17 cellular contexts compared by ENCODE assay signal in genomic region chr6:82143041-82143481, GRCh38.
DNase-seq lines count a peak whose midpoint lies in the region; ATAC-seq, FAIRE-seq and TF ChIP-seq lines count a peak whose summit lies in the region.
"Had no signal": no experiment of that assay in that cellular context is flagged by ENCODE, and none has a peak within 500 bp of the region (broad histone marks: within the 10 kb centered on the region; RNA-seq: fewer than 3 reads in every experiment).

No MANE protein-coding gene starts in this region.

- H3K4me3 ChIP-seq in ascending aorta = no peak overlapping the region
- H3K4me3 ChIP-seq in right atrium auricular region = no peak overlapping the region
- H3K4me3 ChIP-seq in tibial artery = no peak overlapping the region
- H3K4me3 ChIP-seq: neural progenitor cell had no signal

- H3K9me3 Mint-ChIP-seq in stimulated activated memory B cell treated with anti-CD40 and anti-IgM and Interleukin-4, amounts not matched to agents 10 μg/mL and 1 μg/mL and 100 μg/mL, for 72 hours = no peaks in the 10 kb centered on the region
- H3K9me3 Mint-ChIP-seq: activated naive CD8-positive, alpha-beta T cell treated with anti-CD3 and anti-CD28 coated beads, Interleukin-2, amount 50 U/mL, for 24 hours; neural progenitor cell had no signal

- H3K36me3 ChIP-seq in ascending aorta (no peaks in the 10 kb centered on the region), right atrium auricular region (no peaks in the 10 kb centered on the region), tibial artery (no peaks in the 10 kb centered on the region)
- H3K36me3 ChIP-seq: neural progenitor cell had no signal

- intact Hi-C loops in ascending aorta (cut with DNase I) = loop anchor here (10.0 kb wide), 2 partner anchors 128 to 388 kb away; partner anchors contain the start of gene TENT5A
- intact Hi-C loops in tibial artery (cut with DNase I; ENCODE audit: low total_unique reads) = loop anchor here (10.0 kb wide), 1 partner anchor 388 kb away; the partner anchor contains the start of gene TENT5A

- H3K27me3 Mint-ChIP-seq in stimulated activated memory B cell treated with anti-CD40 and anti-IgM and Interleukin-4, amounts not matched to agents 10 μg/mL and 1 μg/mL and 100 μg/mL, for 72 hours = no peaks in the 10 kb centered on the region
- H3K27me3 Mint-ChIP-seq: activated naive CD8-positive, alpha-beta T cell treated with anti-CD3 and anti-CD28 coated beads, Interleukin-2, amount 50 U/mL, for 24 hours had no signal

- DNase-seq in GM19239 (ENCODE audit: insufficient read length, low spot score) = no peak
- DNase-seq in ascending aorta (ENCODE audit: low spot score in 2 of 2) = no peak
- no peak for DNase-seq in right atrium auricular region (ENCODE audit: low spot score)
- DNase-seq in tibial artery = no peak
- no peak for DNase-seq in central memory CD4-positive, alpha-beta T cell
- DNase-seq in H54 (ENCODE audit: insufficient read length, low spot score) = no peak
- DNase-seq: activated CD8-positive, alpha-beta T cell treated with anti-CD3 and anti-CD28 coated beads, Interleukin-2, amount 10 ng/mL, durations not matched to agents 7 days and 5 days; activated naive CD8-positive, alpha-beta T cell treated with anti-CD3 and anti-CD28 coated beads, Interleukin-2, amount 50 U/mL, for 24 hours; CD4-positive, alpha-beta memory T cell; KG1; mesendoderm; NCI-H1105; NCI-H2107; NCI-H69; stimulated activated CD4-positive, alpha-beta T cell treated with anti-CD3 and anti-CD28 coated beads, Interleukin-1b, Interleukin-23, amount 100 ng/mL, for 48 hours had no signal

- no peak overlapping the region for H3K27ac Mint-ChIP-seq in stimulated activated memory B cell treated with anti-CD40 and anti-IgM and Interleukin-4, amounts not matched to agents 10 μg/mL and 1 μg/mL and 100 μg/mL, for 72 hours
- H3K27ac Mint-ChIP-seq: activated CD8-positive, alpha-beta T cell treated with anti-CD3 and anti-CD28 coated beads, Interleukin-2, amount 10 ng/mL, durations not matched to agents 7 days and 5 days; activated naive CD8-positive, alpha-beta T cell treated with anti-CD3 and anti-CD28 coated beads, Interleukin-2, amount 50 U/mL, for 24 hours; CD4-positive, alpha-beta memory T cell; neural progenitor cell had no signal

- ATAC-seq in stimulated activated memory B cell treated with anti-CD40 and anti-IgM and Interleukin-4, amounts not matched to agents 10 μg/mL and 1 μg/mL and 100 μg/mL, for 72 hours = no peak
- ATAC-seq: activated CD8-positive, alpha-beta T cell treated with anti-CD3 and anti-CD28 coated beads, Interleukin-2, amount 10 ng/mL, durations not matched to agents 7 days and 5 days; activated naive CD8-positive, alpha-beta T cell treated with anti-CD3 and anti-CD28 coated beads, Interleukin-2, amount 50 U/mL, for 24 hours had no signal

- peaks cover 9% of the 10 kb centered on the region for H3K4me1 Mint-ChIP-seq in stimulated activated memory B cell treated with anti-CD40 and anti-IgM and Interleukin-4, amounts not matched to agents 10 μg/mL and 1 μg/mL and 100 μg/mL, for 72 hours
- H3K4me1 Mint-ChIP-seq: activated naive CD8-positive, alpha-beta T cell treated with anti-CD3 and anti-CD28 coated beads, Interleukin-2, amount 50 U/mL, for 24 hours; CD4-positive, alpha-beta memory T cell had no signal

- TF ChIP-seq CTCF in ascending aorta (IDR thresholded peaks at IDR 0.05) (no peak), right atrium auricular region (IDR thresholded peaks at IDR 0.05) (no peak), tibial artery (IDR thresholded peaks at IDR 0.05) (no peak)

- H3K27me3 ChIP-seq in ascending aorta = no peaks in the 10 kb centered on the region
- H3K27me3 ChIP-seq in right atrium auricular region = no peaks in the 10 kb centered on the region
- no peaks in the 10 kb centered on the region for H3K27me3 ChIP-seq in tibial artery
- H3K27me3 ChIP-seq: neural progenitor cell had no signal

- peak overlapping the region; percentile 41 to 64 for H3K27ac ChIP-seq in ascending aorta
- peak overlapping the region; percentile 82 to 89 for H3K27ac ChIP-seq in right atrium auricular region
- H3K27ac ChIP-seq in tibial artery = peak overlapping the region; percentile 72 to 75
- H3K27ac ChIP-seq: neural progenitor cell had no signal

- no peaks in the 10 kb centered on the region for H3K36me3 Mint-ChIP-seq in stimulated activated memory B cell treated with anti-CD40 and anti-IgM and Interleukin-4, amounts not matched to agents 10 μg/mL and 1 μg/mL and 100 μg/mL, for 72 hours
- H3K36me3 Mint-ChIP-seq: CD4-positive, alpha-beta memory T cell; neural progenitor cell had no signal

- peaks cover 0 to 13% of the 10 kb centered on the region in 2 donors for H3K4me1 ChIP-seq in ascending aorta
- peaks cover 0 to 35% of the 10 kb centered on the region in 2 donors for H3K4me1 ChIP-seq in right atrium auricular region
- peaks cover 0 to 30% (median 21%) of the 10 kb centered on the region in 4 donors for H3K4me1 ChIP-seq in tibial artery
- H3K4me1 ChIP-seq: neural progenitor cell had no signal

- H3K9me3 ChIP-seq in ascending aorta (no peaks in the 10 kb centered on the region), right atrium auricular region (peaks cover 0 to 6% of the 10 kb centered on the region in 2 donors), tibial artery (no peaks in the 10 kb centered on the region)

- H3K4me3 Mint-ChIP-seq in stimulated activated memory B cell treated with anti-CD40 and anti-IgM and Interleukin-4, amounts not matched to agents 10 μg/mL and 1 μg/mL and 100 μg/mL, for 72 hours = no peak overlapping the region
- H3K4me3 Mint-ChIP-seq: activated CD8-positive, alpha-beta T cell treated with anti-CD3 and anti-CD28 coated beads, Interleukin-2, amount 10 ng/mL, durations not matched to agents 7 days and 5 days; activated naive CD8-positive, alpha-beta T cell treated with anti-CD3 and anti-CD28 coated beads, Interleukin-2, amount 50 U/mL, for 24 hours; CD4-positive, alpha-beta memory T cell; neural progenitor cell had no signal

- FAIRE-seq in GM19239 (lab: Jason Lieb, UNC) (peak; percentile 45), H54 (lab: Jason Lieb, UNC) (no peak)

- TF ChIP-seq POLR2A in H54 (IDR thresholded peaks at IDR 0.05; ENCODE audit: low read depth, low read length) = no peak
